9 cellular contexts compared by ENCODE assay signal in the genomic region with DNA sequence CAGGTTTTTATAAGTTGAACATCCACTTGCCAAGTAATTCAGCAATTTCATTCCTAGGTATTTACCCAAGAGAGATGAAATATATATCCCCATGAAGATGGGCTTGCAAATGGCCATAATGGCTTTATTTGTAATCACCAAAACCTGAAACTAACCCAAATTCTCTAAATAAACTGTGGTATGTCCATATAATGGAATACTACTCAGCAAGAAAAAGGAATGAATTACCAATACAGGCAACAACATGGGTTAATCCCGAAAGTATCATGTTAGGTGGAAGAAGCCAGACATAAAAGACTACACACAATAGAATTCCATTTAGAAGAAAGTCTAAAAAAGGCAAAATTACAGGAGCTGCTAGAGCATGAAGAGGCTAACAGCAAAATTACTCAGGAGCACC.
"Had no signal": no experiment of that assay in that cellular context is flagged by ENCODE, and none has a peak within 500 bp of the region (broad histone marks: within the 10 kb centered on the region; RNA-seq: fewer than 3 reads in every experiment).

No MANE protein-coding gene starts in this region.

- DNase-seq: GM23248, GOT3, H9, HCEC 1CT, HFFc6, KBM-7 had no signal

- H3K9ac ChIP-seq: GM23248 had no signal

- ATAC-seq: HepG2 had no signal

- H3K4me3 ChIP-seq: GM23248 had no signal

- H3K27ac ChIP-seq: GM23248, HL-60 had no signal

- H2AFZ ChIP-seq: GM23248 had no signal

- FAIRE-seq: H54, HepG2 had no signal
